ENCODE assay signal across 2 cellular contexts in genomic region chr1:107965112-107965991, GRCh38.
TF ChIP-seq lines count a peak whose summit lies in the region.

A gene with protein sequence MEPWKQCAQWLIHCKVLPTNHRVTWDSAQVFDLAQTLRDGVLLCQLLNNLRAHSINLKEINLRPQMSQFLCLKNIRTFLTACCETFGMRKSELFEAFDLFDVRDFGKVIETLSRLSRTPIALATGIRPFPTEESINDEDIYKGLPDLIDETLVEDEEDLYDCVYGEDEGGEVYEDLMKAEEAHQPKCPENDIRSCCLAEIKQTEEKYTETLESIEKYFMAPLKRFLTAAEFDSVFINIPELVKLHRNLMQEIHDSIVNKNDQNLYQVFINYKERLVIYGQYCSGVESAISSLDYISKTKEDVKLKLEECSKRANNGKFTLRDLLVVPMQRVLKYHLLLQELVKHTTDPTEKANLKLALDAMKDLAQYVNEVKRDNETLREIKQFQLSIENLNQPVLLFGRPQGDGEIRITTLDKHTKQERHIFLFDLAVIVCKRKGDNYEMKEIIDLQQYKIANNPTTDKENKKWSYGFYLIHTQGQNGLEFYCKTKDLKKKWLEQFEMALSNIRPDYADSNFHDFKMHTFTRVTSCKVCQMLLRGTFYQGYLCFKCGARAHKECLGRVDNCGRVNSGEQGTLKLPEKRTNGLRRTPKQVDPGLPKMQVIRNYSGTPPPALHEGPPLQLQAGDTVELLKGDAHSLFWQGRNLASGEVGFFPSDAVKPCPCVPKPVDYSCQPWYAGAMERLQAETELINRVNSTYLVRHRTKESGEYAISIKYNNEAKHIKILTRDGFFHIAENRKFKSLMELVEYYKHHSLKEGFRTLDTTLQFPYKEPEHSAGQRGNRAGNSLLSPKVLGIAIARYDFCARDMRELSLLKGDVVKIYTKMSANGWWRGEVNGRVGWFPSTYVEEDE (minus strand): TSS chr1:107965180. CDS start chr1:107964869, 311 bp downstream.

TF ChIP-seq in IMR-90, 13 proteins besides CTCF, POLR2A, EP300 and RAD21:
- TF ChIP-seq MAFK (IDR thresholded peaks at IDR 0.05; ENCODE audit: low read depth, low read length) = peak; percentile 38; the same call in 1 of the 2 replicates
- no peak for TF ChIP-seq RCOR1 (IDR thresholded peaks at IDR 0.05; ENCODE audit: insufficient replicate concordance, low read length)
TF ChIP-seq in IMR-90: peak in this region for 1.

TF ChIP-seq in SK-N-SH, 30 proteins besides CTCF, POLR2A, EP300 and RAD21:
- no peak for TF ChIP-seq SMC3 (IDR thresholded peaks at IDR 0.05; ENCODE audit: low read depth, low read length)
- TF ChIP-seq CHD2 (IDR thresholded peaks at IDR 0.05; ENCODE audit: low read length, partially characterized antibody) = peak; percentile 41
- TF ChIP-seq TEAD4 (IDR thresholded peaks at IDR 0.05; ENCODE audit: borderline replicate concordance, insufficient read depth) = no peak
- no peak for TF ChIP-seq ELF1 (IDR thresholded peaks at IDR 0.05)
- peak; percentile 81 for TF ChIP-seq NRF1 (IDR thresholded peaks at IDR 0.05; ENCODE audit: low read depth, low read length)
- peak; percentile 60 for TF ChIP-seq MXI1 (IDR thresholded peaks at IDR 0.05; ENCODE audit: low read depth, low read length)
